8 cellular contexts compared by ENCODE assay signal in genomic region chr4:15001825-15002658, GRCh38. TPM values are rescaled to one million over a fixed set of nuclear protein-coding genes. Genes with fewer than 3 reads are reported as not detected.
DNase-seq lines count a peak whose midpoint lies in the region; ATAC-seq lines count a peak whose summit lies in the region.

Gene CPEB2 (plus strand): TSS chr4:15002481. CDS start chr4:15002674, 193 bp downstream.

- DNase-seq in C1 segment of cervical spinal cord (lab: John Stamatoyannopoulos, UW), result peak; percentile 71 to 99 (median 94)
- DNase-seq in NK-92 (lab: John Stamatoyannopoulos, UW; ENCODE audit: unreplicated experiment), result peak; percentile 75
- peak; percentile 73 to 83 for DNase-seq in activated CD8-positive, alpha-beta memory T cell treated with anti-CD3 and anti-CD28 coated beads for 1 hour (ENCODE audit: extremely low read depth in 1 of 2, low read depth in 1 of 2)
- DNase-seq in effector CD4-positive, alpha-beta T cell, result peak; percentile 89
- peak; percentile 96 to 97 for DNase-seq in lung microvascular endothelial cell (ENCODE audit: low read depth in 2 of 2)
- peak; percentile 83 to 85 (median 84) for DNase-seq in stimulated activated CD4-positive, alpha-beta T cell treated with anti-CD3 and anti-CD28 coated beads, TNF-alpha, amount 100 ng/mL, for 4 hours (ENCODE audit: low read depth in 3 of 3)

- peak; percentile 64 for ATAC-seq in GM19328 (IDR thresholded peaks at IDR 0.05; ENCODE audit: unreplicated experiment)
- peak; percentile 46 for ATAC-seq in HG03469 (IDR thresholded peaks at IDR 0.05; ENCODE audit: unreplicated experiment)

RNA-seq across cellular contexts. Expression of gene CPEB2, which starts in this region (rescaled TPM):
- total RNA-seq in lung microvascular endothelial cell, result 5.0 and 7.5 TPM in 2 replicates

Comparison
In these comparisons a context has a peak if more than half of its experiments do, and no peak if none do; other contexts are left out.
1. Peak in every context shown above with its lines: DNase-seq and ATAC-seq.